In genomic region chr3:53077476-53078220, GRCh38 we compare ENCODE assay signal across 24 cellular contexts.
"Had no signal": no experiment of that assay in that cellular context is flagged by ENCODE, and none has a peak within 500 bp of the region (broad histone marks: within the 10 kb centered on the region; RNA-seq: fewer than 3 reads in every experiment).

No MANE protein-coding gene starts in this region.

- H3K27me3 ChIP-seq: body of pancreas, foreskin keratinocyte, hepatocyte, upper lobe of left lung had no signal

- H3K4me1 ChIP-seq: foreskin keratinocyte had no signal

- H3K27ac Mint-ChIP-seq: activated CD4-positive, alpha-beta T cell treated with anti-CD3 and anti-CD28 coated beads, Interleukin-2, amount 10 ng/mL, durations not matched to agents 7 days and 5 days; activated CD8-positive, alpha-beta T cell treated with anti-CD3 and anti-CD28 coated beads, Interleukin-2, amount 10 ng/mL, durations not matched to agents 7 days and 5 days; activated naive CD8-positive, alpha-beta T cell; mesothelial cell of epicardium; natural killer cell treated with Interleukin-12 subunit alpha and Interleukin-12 subunit beta and Interleukin-15 and Interleukin-18, amount 100 ng/mL, for 72 hours; progenitor cell of endocrine pancreas; stimulated activated memory B cell treated with anti-CD40 and anti-IgM and Interleukin-4, amounts not matched to agents 10 μg/mL and 1 μg/mL and 100 μg/mL, for 72 hours had no signal

- H3K36me3 ChIP-seq: lower lobe of right lung, thoracic aorta, upper lobe of left lung had no signal

- H3K36me3 Mint-ChIP-seq: activated naive CD8-positive, alpha-beta T cell; mesothelial cell of epicardium; natural killer cell treated with Interleukin-12 subunit alpha and Interleukin-12 subunit beta and Interleukin-15 and Interleukin-18, amount 100 ng/mL, for 72 hours had no signal

- H3K27me3 Mint-ChIP-seq: activated CD4-positive, alpha-beta T cell treated with anti-CD3 and anti-CD28 coated beads, Interleukin-2, amount 10 ng/mL, durations not matched to agents 7 days and 5 days; activated naive CD8-positive, alpha-beta T cell; natural killer cell treated with Interleukin-12 subunit alpha and Interleukin-12 subunit beta and Interleukin-15 and Interleukin-18, amount 100 ng/mL, for 72 hours; stimulated activated memory B cell treated with anti-CD40 and anti-IgM and Interleukin-4, amounts not matched to agents 10 μg/mL and 1 μg/mL and 100 μg/mL, for 72 hours had no signal

- H3K4me3 Mint-ChIP-seq: activated CD4-positive, alpha-beta T cell treated with anti-CD3 and anti-CD28 coated beads, Interleukin-2, amount 10 ng/mL, durations not matched to agents 7 days and 5 days; activated CD8-positive, alpha-beta T cell treated with anti-CD3 and anti-CD28 coated beads, Interleukin-2, amount 10 ng/mL, durations not matched to agents 7 days and 5 days; activated naive CD8-positive, alpha-beta T cell; mesothelial cell of epicardium; natural killer cell treated with Interleukin-12 subunit alpha and Interleukin-12 subunit beta and Interleukin-15 and Interleukin-18, amount 100 ng/mL, for 72 hours; stimulated activated memory B cell treated with anti-CD40 and anti-IgM and Interleukin-4, amounts not matched to agents 10 μg/mL and 1 μg/mL and 100 μg/mL, for 72 hours had no signal

- H3K4me3 ChIP-seq: body of pancreas, hepatocyte, lower lobe of right lung, thoracic aorta, upper lobe of left lung had no signal

- DNase-seq: activated CD4-positive, alpha-beta T cell treated with anti-CD3 and anti-CD28 coated beads, Interleukin-2, amount 10 ng/mL, durations not matched to agents 7 days and 5 days; activated CD8-positive, alpha-beta memory T cell treated with anti-CD3 and anti-CD28 coated beads, Interleukin-2, amount 50 U/mL, for 4 hours; activated CD8-positive, alpha-beta T cell treated with anti-CD3 and anti-CD28 coated beads, Interleukin-2, amount 10 ng/mL, durations not matched to agents 7 days and 5 days; activated gamma-delta T cell treated with Interleukin-2 at 50 U/mL for 16 hours; activated T-cell treated with anti-CD3 and anti-CD28 coated beads, Interleukin-2, amount 50 U/mL, for 48 hours; amygdala; body of pancreas; caudate nucleus; foreskin keratinocyte; left colon; lower lobe of right lung; occipital lobe; right cardiac atrium; small intestine; stimulated activated CD4-positive, alpha-beta T cell treated with anti-CD3 and anti-CD28 coated beads, Interleukin-4, amount 100 ng/mL, for 4 hours; T1000; upper lobe of left lung had no signal

- H3K9me3 Mint-ChIP-seq: activated CD4-positive, alpha-beta T cell treated with anti-CD3 and anti-CD28 coated beads, Interleukin-2, amount 10 ng/mL, durations not matched to agents 7 days and 5 days; mesothelial cell of epicardium; natural killer cell treated with Interleukin-12 subunit alpha and Interleukin-12 subunit beta and Interleukin-15 and Interleukin-18, amount 100 ng/mL, for 72 hours; stimulated activated memory B cell treated with anti-CD40 and anti-IgM and Interleukin-4, amounts not matched to agents 10 μg/mL and 1 μg/mL and 100 μg/mL, for 72 hours had no signal

- H3K27ac ChIP-seq: body of pancreas, foreskin keratinocyte, hepatocyte, lower lobe of right lung, thoracic aorta, upper lobe of left lung had no signal

- H3K9me3 ChIP-seq: body of pancreas, lower lobe of right lung, thoracic aorta, upper lobe of left lung had no signal
